10 cellular contexts compared by ENCODE assay signal in the genomic region with DNA sequence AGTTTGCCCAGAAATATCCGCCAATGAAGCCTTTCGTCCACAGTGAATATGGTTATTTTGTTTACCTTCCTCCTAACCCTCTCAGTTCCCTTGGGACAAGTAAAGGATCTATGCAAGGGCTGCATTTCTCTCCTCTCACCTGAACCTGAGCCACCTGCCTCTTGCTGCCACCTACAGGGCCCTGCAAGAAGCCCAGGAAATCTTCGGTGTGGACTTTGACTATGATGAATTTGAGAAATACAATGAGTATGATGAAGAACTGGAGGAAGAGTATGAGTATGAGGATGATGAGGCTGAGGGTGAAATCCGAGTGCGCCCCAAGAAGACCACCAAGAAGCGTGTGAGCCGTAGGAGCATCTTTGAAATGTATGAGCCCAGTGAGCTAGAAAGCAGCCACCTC. TPM values are rescaled to one million over a fixed set of nuclear protein-coding genes. Genes with fewer than 3 reads are reported as not detected.
DNase-seq lines count a peak whose midpoint lies in the region; ATAC-seq and TF ChIP-seq lines count a peak whose summit lies in the region.
"Had no signal": no experiment of that assay in that cellular context is flagged by ENCODE, and none has a peak within 500 bp of the region (broad histone marks: within the 10 kb centered on the region; RNA-seq: fewer than 3 reads in every experiment).

No MANE protein-coding gene starts in this region.

- H3K4me1 Mint-ChIP-seq in WTC11: no peaks in the 10 kb centered on the region
- H3K4me1 Mint-ChIP-seq in activated naive CD8-positive, alpha-beta T cell treated with anti-CD3 and anti-CD28 coated beads for 36 hours: no peaks in the 10 kb centered on the region

- H3K9me3 Mint-ChIP-seq in WTC11: no peaks in the 10 kb centered on the region
- H3K9me3 Mint-ChIP-seq in activated naive CD8-positive, alpha-beta T cell treated with anti-CD3 and anti-CD28 coated beads for 36 hours: no peaks in the 10 kb centered on the region
- H3K9me3 Mint-ChIP-seq: dendritic cell treated with granulocyte-macrophage colony-stimulating factor and Interleukin-4, amounts not matched to agents 40 ng/mL and 50 ng/mL, for 4 days had no signal

- no peak overlapping the region for H3K4me2 ChIP-seq in DOHH2 (ENCODE audit: low read length)

- no peak overlapping the region for H3K4me3 Mint-ChIP-seq in WTC11
- no peak overlapping the region for H3K4me3 Mint-ChIP-seq in activated naive CD8-positive, alpha-beta T cell treated with anti-CD3 and anti-CD28 coated beads for 36 hours
- H3K4me3 Mint-ChIP-seq: dendritic cell treated with granulocyte-macrophage colony-stimulating factor and Interleukin-4, amounts not matched to agents 40 ng/mL and 50 ng/mL, for 4 days had no signal

- no peaks in the 10 kb centered on the region for H3K27me3 ChIP-seq in DOHH2 (ENCODE audit: control insufficient read depth, low read length)
- H3K27me3 ChIP-seq in left lung: no peaks in the 10 kb centered on the region

- peak; percentile 41 for TF ChIP-seq RAD21 in Ishikawa (IDR thresholded peaks at IDR 0.05; ENCODE audit: low read depth)

- H3K4me1 ChIP-seq in DOHH2 (ENCODE audit: control insufficient read depth, low read length): no peaks in the 10 kb centered on the region
- H3K4me1 ChIP-seq in left lung: no peaks in the 10 kb centered on the region

- H4K20me1 ChIP-seq in DOHH2 (ENCODE audit: control insufficient read depth, insufficient read depth, low read depth, low read length): no peaks in the 10 kb centered on the region

- H3K27ac ChIP-seq in DOHH2 (ENCODE audit: low read depth, low read length) (no peak overlapping the region), left lung (no peak overlapping the region)

- H3K4me3 ChIP-seq in DOHH2 (ENCODE audit: low read length) (no peak overlapping the region), left lung (no peak overlapping the region)

- H3K36me3 Mint-ChIP-seq in WTC11: peaks cover 78% of the 10 kb centered on the region
- H3K36me3 Mint-ChIP-seq in activated naive CD8-positive, alpha-beta T cell treated with anti-CD3 and anti-CD28 coated beads for 36 hours: peaks cover 39% of the 10 kb centered on the region

- H3K27me3 Mint-ChIP-seq in WTC11 (ENCODE audit: low read depth): no peaks in the 10 kb centered on the region
- no peaks in the 10 kb centered on the region for H3K27me3 Mint-ChIP-seq in activated naive CD8-positive, alpha-beta T cell treated with anti-CD3 and anti-CD28 coated beads for 36 hours
- H3K27me3 Mint-ChIP-seq: dendritic cell treated with granulocyte-macrophage colony-stimulating factor and Interleukin-4, amounts not matched to agents 40 ng/mL and 50 ng/mL, for 4 days had no signal

- intact Hi-C loops in left lung (cut with DNase I): no loop called here

- no peak overlapping the region for H3K27ac Mint-ChIP-seq in WTC11
- H3K27ac Mint-ChIP-seq in activated naive CD8-positive, alpha-beta T cell treated with anti-CD3 and anti-CD28 coated beads for 36 hours: no peak overlapping the region
- H3K27ac Mint-ChIP-seq: dendritic cell treated with granulocyte-macrophage colony-stimulating factor and Interleukin-4, amounts not matched to agents 40 ng/mL and 50 ng/mL, for 4 days had no signal

- peaks cover 5% of the 10 kb centered on the region; the same call in 1 of the 2 replicates for H3K79me2 ChIP-seq in DOHH2 (ENCODE audit: control insufficient read depth, low read length)

- peak; percentile 64 for TF ChIP-seq CTCF in DOHH2 (IDR thresholded peaks at IDR 0.05; ENCODE audit: low read depth, low read length, poor library complexity, severe bottlenecking)
- TF ChIP-seq CTCF in WTC11 (IDR thresholded peaks at IDR 0.05): 0 out of 2 replicates have a peak, but pooled peaks have one; percentile 6
- TF ChIP-seq CTCF in left lung (IDR thresholded peaks at IDR 0.05): no peak

- CTCF ChIA-PET in WTC11 (lab: Charles Lee): interaction anchor here (2.8 kb wide), 1 partner anchor 31 kb away, joined by 11 read pairs; the partner anchor contains the start of gene BLTP2

- H3K36me3 ChIP-seq in DOHH2 (ENCODE audit: control insufficient read depth, low read length) (peaks cover 83% of the 10 kb centered on the region), left lung (peaks cover 8 to 100% of the 10 kb centered on the region in 2 donors)

- no peak for DNase-seq in WTC11 (ENCODE audit: low spot score)
- no peak for DNase-seq in left lung
- no peak for DNase-seq in activated naive CD8-positive, alpha-beta T cell treated with anti-CD3 and anti-CD28 coated beads for 36 hours
- DNase-seq in KG1 (lab: John Stamatoyannopoulos, UW): no peak
- DNase-seq: NK-92 treated with Interleukin-12 subunit alpha and Interleukin-12 subunit beta, amount 100 ng/mL, for 24 hours; substantia nigra had no signal

- POLR2A ChIA-PET in WTC11 (lab: Charles Lee): no interaction called here

- H3F3A ChIP-seq in DOHH2 (ENCODE audit: control insufficient read depth, insufficient read depth): no peaks in the 10 kb centered on the region

- no peak for TF ChIP-seq EP300 in Ishikawa (IDR thresholded peaks at IDR 0.05; ENCODE audit: borderline replicate concordance)

- ATAC-seq in WTC11 (peak; percentile 57), left lung (peak; percentile 21), HG03280 (IDR thresholded peaks at IDR 0.05; ENCODE audit: unreplicated experiment) (no peak)

- H3K9me2 ChIP-seq in DOHH2 (replicated peaks; ENCODE audit: control insufficient read depth, low read length): no peaks in the 10 kb centered on the region

- H3K9me3 ChIP-seq in DOHH2 (ENCODE audit: control insufficient read depth, insufficient read depth, low read length) (no peaks in the 10 kb centered on the region), left lung (no peaks in the 10 kb centered on the region)

TF ChIP-seq in Ishikawa, 13 proteins besides CTCF, POLR2A, EP300 and RAD21 (continues in another document):
- TF ChIP-seq CREB1 (IDR thresholded peaks at IDR 0.05; ENCODE audit: low read depth): no peak
- no peak for TF ChIP-seq CEBPB (IDR thresholded peaks at IDR 0.05)
- TF ChIP-seq, protein P1, sequence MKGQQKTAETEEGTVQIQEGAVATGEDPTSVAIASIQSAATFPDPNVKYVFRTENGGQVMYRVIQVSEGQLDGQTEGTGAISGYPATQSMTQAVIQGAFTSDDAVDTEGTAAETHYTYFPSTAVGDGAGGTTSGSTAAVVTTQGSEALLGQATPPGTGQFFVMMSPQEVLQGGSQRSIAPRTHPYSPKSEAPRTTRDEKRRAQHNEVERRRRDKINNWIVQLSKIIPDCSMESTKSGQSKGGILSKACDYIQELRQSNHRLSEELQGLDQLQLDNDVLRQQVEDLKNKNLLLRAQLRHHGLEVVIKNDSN (IDR thresholded peaks at IDR 0.05): no peak

TF ChIP-seq in WTC11, 78 proteins besides CTCF, POLR2A, EP300 and RAD21:
- TF ChIP-seq, protein P2, sequence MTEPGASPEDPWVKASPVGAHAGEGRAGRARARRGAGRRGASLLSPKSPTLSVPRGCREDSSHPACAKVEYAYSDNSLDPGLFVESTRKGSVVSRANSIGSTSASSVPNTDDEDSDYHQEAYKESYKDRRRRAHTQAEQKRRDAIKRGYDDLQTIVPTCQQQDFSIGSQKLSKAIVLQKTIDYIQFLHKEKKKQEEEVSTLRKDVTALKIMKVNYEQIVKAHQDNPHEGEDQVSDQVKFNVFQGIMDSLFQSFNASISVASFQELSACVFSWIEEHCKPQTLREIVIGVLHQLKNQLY (CRISPR knock-in tag; IDR thresholded peaks at IDR 0.05): no peak
- TF ChIP-seq USF2 (CRISPR knock-in tag; IDR thresholded peaks at IDR 0.05): no peak
- no peak for TF ChIP-seq TEAD4 (CRISPR knock-in tag; IDR thresholded peaks at IDR 0.05)
- TF ChIP-seq ZNF423 (CRISPR knock-in tag; IDR thresholded peaks at IDR 0.05): no peak
- no peak for TF ChIP-seq MXD4 (CRISPR knock-in tag; IDR thresholded peaks at IDR 0.05; ENCODE audit: borderline replicate concordance)
- TF ChIP-seq, protein P3, sequence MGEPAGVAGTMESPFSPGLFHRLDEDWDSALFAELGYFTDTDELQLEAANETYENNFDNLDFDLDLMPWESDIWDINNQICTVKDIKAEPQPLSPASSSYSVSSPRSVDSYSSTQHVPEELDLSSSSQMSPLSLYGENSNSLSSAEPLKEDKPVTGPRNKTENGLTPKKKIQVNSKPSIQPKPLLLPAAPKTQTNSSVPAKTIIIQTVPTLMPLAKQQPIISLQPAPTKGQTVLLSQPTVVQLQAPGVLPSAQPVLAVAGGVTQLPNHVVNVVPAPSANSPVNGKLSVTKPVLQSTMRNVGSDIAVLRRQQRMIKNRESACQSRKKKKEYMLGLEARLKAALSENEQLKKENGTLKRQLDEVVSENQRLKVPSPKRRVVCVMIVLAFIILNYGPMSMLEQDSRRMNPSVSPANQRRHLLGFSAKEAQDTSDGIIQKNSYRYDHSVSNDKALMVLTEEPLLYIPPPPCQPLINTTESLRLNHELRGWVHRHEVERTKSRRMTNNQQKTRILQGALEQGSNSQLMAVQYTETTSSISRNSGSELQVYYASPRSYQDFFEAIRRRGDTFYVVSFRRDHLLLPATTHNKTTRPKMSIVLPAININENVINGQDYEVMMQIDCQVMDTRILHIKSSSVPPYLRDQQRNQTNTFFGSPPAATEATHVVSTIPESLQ (CRISPR knock-in tag; IDR thresholded peaks at IDR 0.05): no peak
- TF ChIP-seq GABPB1 (CRISPR knock-in tag; IDR thresholded peaks at IDR 0.05): no peak
- no peak for TF ChIP-seq RELA (CRISPR knock-in tag; IDR thresholded peaks at IDR 0.05; ENCODE audit: borderline replicate concordance)

RNA-seq across cellular contexts. Expression of gene SUPT6H, which starts 14.0 kb away (rescaled TPM):
- 49.1 to 61.3 TPM (median 54.5 TPM) in 3 replicates for total RNA-seq in WTC11 (2021)
- 10 to 100 TPM; 55.1 to 57.7 TPM for total RNA-seq in left lung
- 10 to 100 TPM; 77.0 to 77.9 TPM for total RNA-seq in activated naive CD8-positive, alpha-beta T cell treated with anti-CD3 and anti-CD28 coated beads for 36 hours

RNA-seq across cellular contexts. Expression of gene SDF2, which starts 14.3 kb away (rescaled TPM):
- 44.4 to 49.4 TPM (median 45.9 TPM) in 3 replicates for total RNA-seq in WTC11 (2021)
- total RNA-seq in left lung: 10 to 100 TPM; 57.3 to 58.1 TPM
- 10 to 100 TPM; 36.8 to 37.2 TPM for total RNA-seq in activated naive CD8-positive, alpha-beta T cell treated with anti-CD3 and anti-CD28 coated beads for 36 hours

RNA-seq across cellular contexts. Expression of gene BLTP2, which starts 31.0 kb away (rescaled TPM):
- 111 to 139 TPM (median 116 TPM) in 3 replicates for total RNA-seq in WTC11 (2021)
- total RNA-seq in left lung: 100 to 1,000 TPM; 139 to 184 TPM
- 100 to 1,000 TPM; 174 to 180 TPM for total RNA-seq in activated naive CD8-positive, alpha-beta T cell treated with anti-CD3 and anti-CD28 coated beads for 36 hours

RNA-seq across cellular contexts. Expression of gene PROCA1, which starts 35.7 kb away (rescaled TPM):
- 28.4 to 33.9 TPM (median 31.7 TPM) in 3 replicates for total RNA-seq in WTC11 (2021)
- total RNA-seq in left lung: 1 to 10 TPM; 1.9 to 2.0 TPM
- 1 to 10 TPM; 3.1 to 3.9 TPM for total RNA-seq in activated naive CD8-positive, alpha-beta T cell treated with anti-CD3 and anti-CD28 coated beads for 36 hours

RNA-seq across cellular contexts. Expression of gene RAB34, which starts 41.7 kb away (rescaled TPM):
- 153 to 181 TPM (median 162 TPM) in 3 replicates for total RNA-seq in WTC11 (2021)
- 10 to 100 TPM; 79.4 to 79.5 TPM for total RNA-seq in left lung
- 1 to 10 TPM; 7.6 to 8.2 TPM for total RNA-seq in activated naive CD8-positive, alpha-beta T cell treated with anti-CD3 and anti-CD28 coated beads for 36 hours

Comparison
In these comparisons a context has a peak if more than half of its experiments do, and no peak if none do; other contexts are left out.
1. CTCF ChIP-seq: peak in DOHH2 (single experiment) and WTC11 (single experiment); none in left lung (0 of 2).